11 cellular contexts compared by ENCODE assay signal in the genomic region with DNA sequence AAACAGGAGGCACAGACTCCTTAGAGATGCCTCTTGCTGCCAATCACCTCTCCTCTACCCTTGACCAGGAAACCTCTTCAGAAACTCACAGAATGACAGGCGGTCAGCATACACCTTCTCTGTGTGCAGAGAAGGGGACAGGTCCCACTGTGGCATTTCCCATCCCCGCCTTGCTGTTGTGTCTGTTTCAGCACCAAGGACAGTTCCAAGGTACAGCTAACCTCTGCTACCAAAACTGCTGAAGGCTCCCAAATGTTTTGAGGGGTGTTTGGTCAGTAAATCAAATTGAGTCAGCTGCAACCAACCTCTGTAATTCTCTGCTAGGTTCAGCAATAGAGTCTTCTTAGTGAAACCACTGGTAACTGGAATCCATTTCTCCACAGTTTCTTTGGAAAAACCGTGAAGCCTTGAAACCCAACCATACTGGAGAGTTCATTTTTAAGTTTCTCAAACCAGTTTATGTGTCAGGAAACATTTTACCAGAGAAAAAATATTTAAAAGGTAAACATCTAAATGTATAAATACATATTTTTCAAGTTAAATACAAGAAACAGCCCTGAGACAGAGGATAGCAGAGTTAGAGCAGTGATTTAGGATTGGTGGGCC.
A peak's percentile ranks its signal among the peaks of the same experiment; 100 is the strongest.
DNase-seq lines count a peak whose midpoint lies in the region; ATAC-seq and TF ChIP-seq lines count a peak whose summit lies in the region.
"Had no signal": no experiment of that assay in that cellular context is flagged by ENCODE, and none has a peak within 500 bp of the region (broad histone marks: within the 10 kb centered on the region; RNA-seq: fewer than 3 reads in every experiment).

No MANE protein-coding gene starts in this region.

- CTCF ChIA-PET in activated naive CD4-positive, alpha-beta T cell treated with anti-CD3 and anti-CD28 coated beads for 36 hours (lab: Charles Lee) = interaction anchor here (0.6 kb wide), 1 partner anchor 195 kb away, joined by 3 read pairs; no protein-coding TSS in a partner anchor

- H3K4me3 ChIP-seq in fibroblast of mammary gland (ENCODE audit: control insufficient read depth, low read depth, low read length) (no peak overlapping the region), tibial nerve (no peak overlapping the region)

- DNase-seq in activated naive CD4-positive, alpha-beta T cell treated with anti-CD3 and anti-CD28 coated beads for 36 hours = peak; percentile 50
- no peak for DNase-seq in activated naive CD4-positive, alpha-beta T cell treated with anti-CD3 and anti-CD28 coated beads, Interleukin-2, amount 50 U/mL, for 16 hours
- DNase-seq in RPMI8226 (peak; percentile 71), fibroblast of mammary gland (ENCODE audit: low read depth) (peak; percentile 23), T-helper 17 cell (no peak), tibial nerve (ENCODE audit: low spot score in 2 of 2) (no peak), D341Med (ENCODE audit: low spot score) (no peak)
- DNase-seq in stimulated activated naive CD8-positive, alpha-beta T cell treated with anti-CD3 and anti-CD28 coated beads, Interleukin-15, amount 100 ng/mL, for 72 hours = peak; percentile 17
- DNase-seq: activated CD8-positive, alpha-beta memory T cell treated with anti-CD3 and anti-CD28 coated beads for 24 hours; NCI-H1417 treated with DMSO at 0.1 percent for 48 hours had no signal

- H3K4me1 ChIP-seq in tibial nerve = no peaks in the 10 kb centered on the region

- no peaks in the 10 kb centered on the region for H3K27me3 ChIP-seq in tibial nerve

- peaks cover 6% of the 10 kb centered on the region for H3K27me3 Mint-ChIP-seq in activated naive CD4-positive, alpha-beta T cell treated with anti-CD3 and anti-CD28 coated beads for 36 hours (ENCODE audit: low read depth)
- H3K27me3 Mint-ChIP-seq in stimulated activated naive CD8-positive, alpha-beta T cell treated with anti-CD3 and anti-CD28 coated beads, Interleukin-15, amount 100 ng/mL, for 72 hours = no peaks in the 10 kb centered on the region
- peaks cover 2% of the 10 kb centered on the region for H3K27me3 Mint-ChIP-seq in T-helper 17 cell

- H3K4me3 Mint-ChIP-seq in activated naive CD4-positive, alpha-beta T cell treated with anti-CD3 and anti-CD28 coated beads for 36 hours = no peak overlapping the region
- no peak overlapping the region for H3K4me3 Mint-ChIP-seq in stimulated activated naive CD8-positive, alpha-beta T cell treated with anti-CD3 and anti-CD28 coated beads, Interleukin-15, amount 100 ng/mL, for 72 hours
- H3K4me3 Mint-ChIP-seq in T-helper 17 cell = no peak overlapping the region
- H3K4me3 Mint-ChIP-seq: CD4-positive, alpha-beta T cell had no signal

- TF ChIP-seq EP300 in tibial nerve (IDR thresholded peaks at IDR 0.05) = no peak

- no peaks in the 10 kb centered on the region for H3K36me3 ChIP-seq in tibial nerve

- H3K9me3 Mint-ChIP-seq in activated naive CD4-positive, alpha-beta T cell treated with anti-CD3 and anti-CD28 coated beads for 36 hours = no peaks in the 10 kb centered on the region
- H3K9me3 Mint-ChIP-seq in stimulated activated naive CD8-positive, alpha-beta T cell treated with anti-CD3 and anti-CD28 coated beads, Interleukin-15, amount 100 ng/mL, for 72 hours = peaks cover 0 to 7% of the 10 kb centered on the region in 2 donors
- H3K9me3 Mint-ChIP-seq: CD4-positive, alpha-beta T cell had no signal

- WGBS in tibial nerve, 2 donors = 26% methylated on average over 3 of the region's 3 CpGs

- intact Hi-C loops in activated naive CD4-positive, alpha-beta T cell treated with anti-CD3 and anti-CD28 coated beads for 36 hours (cut with micrococcal nuclease) = no loop called here

- no peak for TF ChIP-seq POLR2A in tibial nerve (IDR thresholded peaks at IDR 0.05)

- H3K4me1 Mint-ChIP-seq in activated naive CD4-positive, alpha-beta T cell treated with anti-CD3 and anti-CD28 coated beads for 36 hours (ENCODE audit: low read depth) = no peaks in the 10 kb centered on the region
- no peaks in the 10 kb centered on the region for H3K4me1 Mint-ChIP-seq in stimulated activated naive CD8-positive, alpha-beta T cell treated with anti-CD3 and anti-CD28 coated beads, Interleukin-15, amount 100 ng/mL, for 72 hours
- no peaks in the 10 kb centered on the region for H3K4me1 Mint-ChIP-seq in T-helper 17 cell

- H3K36me3 Mint-ChIP-seq in activated naive CD4-positive, alpha-beta T cell treated with anti-CD3 and anti-CD28 coated beads for 36 hours (ENCODE audit: low read depth) = no peaks in the 10 kb centered on the region
- no peaks in the 10 kb centered on the region for H3K36me3 Mint-ChIP-seq in T-helper 17 cell (ENCODE audit: low read depth)

- H3K9me3 ChIP-seq in T-helper 17 cell (ENCODE audit: control insufficient read depth, low read length, poor library complexity, severe bottlenecking) (no peaks in the 10 kb centered on the region), tibial nerve (no peaks in the 10 kb centered on the region)

- TF ChIP-seq CTCF in fibroblast of mammary gland (conservative IDR thresholded peaks at IDR 0.05; ENCODE audit: control insufficient read depth, insufficient read depth, low read depth, low read length) (no peak), tibial nerve (IDR thresholded peaks at IDR 0.05) (no peak)

- H3K27ac ChIP-seq in tibial nerve = no peak overlapping the region

- ATAC-seq in stimulated activated naive CD8-positive, alpha-beta T cell treated with anti-CD3 and anti-CD28 coated beads, Interleukin-15, amount 100 ng/mL, for 72 hours = no peak
- ATAC-seq in T-helper 17 cell = no peak

- H3K27ac Mint-ChIP-seq in activated naive CD4-positive, alpha-beta T cell treated with anti-CD3 and anti-CD28 coated beads for 36 hours = no peak overlapping the region
- H3K27ac Mint-ChIP-seq in stimulated activated naive CD8-positive, alpha-beta T cell treated with anti-CD3 and anti-CD28 coated beads, Interleukin-15, amount 100 ng/mL, for 72 hours = no peak overlapping the region
- H3K27ac Mint-ChIP-seq in T-helper 17 cell = no peak overlapping the region
- H3K27ac Mint-ChIP-seq: CD4-positive, alpha-beta T cell had no signal

Comparison
In these comparisons a context has a peak if more than half of its experiments do, and no peak if none do; other contexts are left out.
1. DNase-seq: peak in activated naive CD4-positive, alpha-beta T cell treated with anti-CD3 and anti-CD28 coated beads for 36 hours (single experiment), RPMI8226 (single experiment), fibroblast of mammary gland (single experiment) and stimulated activated naive CD8-positive, alpha-beta T cell treated with anti-CD3 and anti-CD28 coated beads, Interleukin-15, amount 100 ng/mL, for 72 hours (2 of 2); none in activated naive CD4-positive, alpha-beta T cell treated with anti-CD3 and anti-CD28 coated beads, Interleukin-2, amount 50 U/mL, for 16 hours (single experiment), T-helper 17 cell (0 of 3), tibial nerve (0 of 2) and D341Med (single experiment).